8 cellular contexts compared by ENCODE assay signal in the genomic region with DNA sequence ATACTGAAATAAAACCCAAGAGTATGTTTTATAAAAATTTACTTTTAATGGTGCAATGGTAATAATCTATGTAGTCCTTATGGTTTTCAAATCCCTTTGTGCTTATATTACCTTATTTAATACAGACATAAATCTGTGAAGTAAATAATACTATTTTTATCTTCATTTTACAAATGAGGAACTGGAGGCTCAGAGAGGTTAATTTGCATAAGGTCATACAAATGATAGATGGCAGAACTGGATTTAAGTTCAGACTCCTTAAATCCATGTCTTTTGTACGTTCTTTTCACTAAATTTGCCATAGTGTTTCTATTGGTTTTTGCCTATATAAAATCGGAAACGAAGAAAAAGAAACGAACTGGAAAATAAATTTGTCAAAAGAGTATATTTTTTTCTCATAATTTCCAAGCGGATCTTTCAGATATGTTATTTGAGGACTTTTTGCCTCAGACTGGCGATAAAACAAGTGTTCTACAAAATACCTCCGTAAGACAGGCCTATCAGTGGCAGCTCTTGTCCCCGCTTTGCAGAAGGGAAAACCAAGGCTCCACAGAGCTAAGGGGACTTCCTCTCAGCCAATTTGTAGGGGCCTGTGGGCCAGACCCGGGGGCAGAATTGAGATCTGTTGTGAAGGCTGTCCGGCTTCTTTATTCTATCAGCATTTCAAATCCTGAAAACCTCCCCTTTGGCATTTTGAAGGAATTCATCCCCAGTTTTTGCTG. TPM values are rescaled to one million over a fixed set of nuclear protein-coding genes. Genes with fewer than 3 reads are reported as not detected.
DNase-seq lines count a peak whose midpoint lies in the region; ATAC-seq and TF ChIP-seq lines count a peak whose summit lies in the region.

No MANE protein-coding gene starts in this region.

- H3K4me3 ChIP-seq in lower lobe of right lung, result peak overlapping the region; percentile 74

- no peaks in the 10 kb centered on the region for H3K9me3 Mint-ChIP-seq in stimulated activated naive CD8-positive, alpha-beta T cell treated with anti-CD3 and anti-CD28 coated beads, Interleukin-15, Interleukin-2, amounts not matched to agents 100 ng/mL and 50 ng/mL, for 24 hours
- no peaks in the 10 kb centered on the region for H3K9me3 Mint-ChIP-seq in activated CD4-positive, alpha-beta memory T cell treated with anti-CD3 and anti-CD28 coated beads for 36 hours

- no peaks in the 10 kb centered on the region for H3K9me3 ChIP-seq in lower lobe of right lung

- TF ChIP-seq CTCF in lower lobe of right lung (IDR thresholded peaks at IDR 0.05), result no peak

- no peak for DNase-seq in stimulated activated naive CD8-positive, alpha-beta T cell treated with anti-CD3 and anti-CD28 coated beads, Interleukin-15, Interleukin-2, amounts not matched to agents 100 U/mL and 50 U/mL, for 24 hours
- DNase-seq in activated CD4-positive, alpha-beta memory T cell treated with anti-CD3 and anti-CD28 coated beads for 36 hours, result no peak
- no peak for DNase-seq in lower lobe of right lung
- DNase-seq in NCI-H2107 treated with DMSO at 0.1 percent for 48 hours (lab: John Stamatoyannopoulos, UW; ENCODE audit: unreplicated experiment), result no peak
- no peak for DNase-seq in DMS79 (lab: John Stamatoyannopoulos, UW)

- H3K27me3 ChIP-seq in lower lobe of right lung (ENCODE audit: low read depth), result no peaks in the 10 kb centered on the region

- H3K27me3 Mint-ChIP-seq in stimulated activated naive CD8-positive, alpha-beta T cell treated with anti-CD3 and anti-CD28 coated beads, Interleukin-15, Interleukin-2, amounts not matched to agents 100 ng/mL and 50 ng/mL, for 24 hours, result no peaks in the 10 kb centered on the region
- H3K27me3 Mint-ChIP-seq in activated CD4-positive, alpha-beta memory T cell treated with anti-CD3 and anti-CD28 coated beads for 36 hours, result no peaks in the 10 kb centered on the region

- H3K36me3 ChIP-seq in lower lobe of right lung, result no peaks in the 10 kb centered on the region

- no peak for ATAC-seq in stimulated activated naive CD8-positive, alpha-beta T cell treated with anti-CD3 and anti-CD28 coated beads, Interleukin-15, Interleukin-2, amounts not matched to agents 100 U/mL and 50 U/mL, for 24 hours
- no peak for ATAC-seq in lower lobe of right lung
- ATAC-seq in GM21529 (IDR thresholded peaks at IDR 0.05; ENCODE audit: unreplicated experiment), result no peak
- no peak for ATAC-seq in GM19324 (IDR thresholded peaks at IDR 0.05; ENCODE audit: low FRiP score, unreplicated experiment)

- peaks cover 86% of the 10 kb centered on the region for H3K4me1 Mint-ChIP-seq in stimulated activated naive CD8-positive, alpha-beta T cell treated with anti-CD3 and anti-CD28 coated beads, Interleukin-15, Interleukin-2, amounts not matched to agents 100 ng/mL and 50 ng/mL, for 24 hours (ENCODE audit: low read depth)
- H3K4me1 Mint-ChIP-seq in activated CD4-positive, alpha-beta memory T cell treated with anti-CD3 and anti-CD28 coated beads for 36 hours (ENCODE audit: low read depth), result peaks cover 71% of the 10 kb centered on the region

- CTCF ChIA-PET in activated CD4-positive, alpha-beta memory T cell treated with anti-CD3 and anti-CD28 coated beads for 36 hours (lab: Charles Lee), result interaction anchor here (2.6 to 3.5 kb wide), 2 partner anchors 12 to 366 kb away, joined by 13 to 19 read pairs; a partner anchor contains a TSS

- peak overlapping the region; percentile 93 for H3K27ac Mint-ChIP-seq in stimulated activated naive CD8-positive, alpha-beta T cell treated with anti-CD3 and anti-CD28 coated beads, Interleukin-15, Interleukin-2, amounts not matched to agents 100 ng/mL and 50 ng/mL, for 24 hours
- H3K27ac Mint-ChIP-seq in activated CD4-positive, alpha-beta memory T cell treated with anti-CD3 and anti-CD28 coated beads for 36 hours, result peak overlapping the region; percentile 90

- H3K36me3 Mint-ChIP-seq in stimulated activated naive CD8-positive, alpha-beta T cell treated with anti-CD3 and anti-CD28 coated beads, Interleukin-15, Interleukin-2, amounts not matched to agents 100 ng/mL and 50 ng/mL, for 24 hours (ENCODE audit: low read depth), result peaks cover 56% of the 10 kb centered on the region
- H3K36me3 Mint-ChIP-seq in activated CD4-positive, alpha-beta memory T cell treated with anti-CD3 and anti-CD28 coated beads for 36 hours, result peaks cover 40% of the 10 kb centered on the region

- POLR2A ChIA-PET in activated CD4-positive, alpha-beta memory T cell treated with anti-CD3 and anti-CD28 coated beads for 36 hours (lab: Charles Lee), result interaction anchor here (1.0 to 22.4 kb wide), 7 partner anchors 12 to 84 kb away, joined by 3 to 504 read pairs (median 21); no protein-coding TSS in a partner anchor

- intact Hi-C loops in activated CD4-positive, alpha-beta memory T cell treated with anti-CD3 and anti-CD28 coated beads for 36 hours (cut with micrococcal nuclease), result loop anchor here (1.0 to 2.0 kb wide), 5 partner anchors 8 to 80 kb away; no protein-coding TSS in a partner anchor
- intact Hi-C loops in lower lobe of right lung (cut with DNase I), result no loop called here

- peak overlapping the region; percentile 82 for H3K27ac ChIP-seq in lower lobe of right lung

- peak overlapping the region; percentile 99 for H3K4me3 Mint-ChIP-seq in stimulated activated naive CD8-positive, alpha-beta T cell treated with anti-CD3 and anti-CD28 coated beads, Interleukin-15, Interleukin-2, amounts not matched to agents 100 ng/mL and 50 ng/mL, for 24 hours
- H3K4me3 Mint-ChIP-seq in activated CD4-positive, alpha-beta memory T cell treated with anti-CD3 and anti-CD28 coated beads for 36 hours, result peak overlapping the region; percentile 99

- H3K4me1 ChIP-seq in lower lobe of right lung, result peaks cover 33% of the 10 kb centered on the region

RNA-seq across cellular contexts. Expression of a gene that starts 1.1 kb away (rescaled TPM):
- 100 to 1,000 TPM; 153 to 159 TPM for total RNA-seq in activated CD4-positive, alpha-beta memory T cell treated with anti-CD3 and anti-CD28 coated beads for 36 hours
- total RNA-seq in lower lobe of right lung, result 29.5 TPM
